Comparison of ENCODE assay signal across 8 cellular contexts in the genomic region with DNA sequence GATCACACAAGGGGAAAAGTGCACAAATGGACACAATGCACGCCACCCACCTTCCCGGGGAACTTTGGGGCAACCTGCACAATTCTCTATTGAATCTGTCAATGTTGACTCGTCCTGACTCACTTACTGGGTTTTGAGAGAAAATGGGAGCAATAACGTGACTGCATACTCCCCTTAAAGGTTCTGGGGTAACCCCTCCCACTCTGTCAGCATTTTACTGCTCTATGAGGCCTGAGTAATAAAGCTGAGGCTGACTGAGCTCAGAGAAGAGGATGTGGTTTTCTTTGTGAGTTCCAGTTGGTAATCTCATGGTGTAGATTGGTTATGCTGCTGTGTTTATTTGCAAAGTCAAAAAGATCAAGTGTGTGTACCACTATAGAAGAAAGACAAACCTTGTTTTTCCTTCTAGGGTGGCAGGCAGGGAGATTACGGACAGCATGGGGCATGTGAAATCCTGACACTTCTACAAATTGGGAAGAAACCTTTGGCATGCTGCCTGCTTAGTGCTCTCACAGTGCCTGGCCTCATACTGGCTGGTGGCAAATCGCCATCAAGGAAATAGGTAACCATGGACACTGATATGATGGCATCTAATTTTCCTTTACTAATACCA. TPM values are rescaled to one million over a fixed set of nuclear protein-coding genes. Genes with fewer than 3 reads are reported as not detected.
A peak's percentile ranks its signal among the peaks of the same experiment; 100 is the strongest.
DNase-seq lines count a peak whose midpoint lies in the region; ATAC-seq and TF ChIP-seq lines count a peak whose summit lies in the region.

No MANE protein-coding gene starts in this region.

- no peaks in the 10 kb centered on the region for H3K9me3 Mint-ChIP-seq in activated CD8-positive, alpha-beta T cell treated with anti-CD3 and anti-CD28 coated beads, Interleukin-2, amount 10 ng/mL, durations not matched to agents 7 days and 5 days (ENCODE audit: insufficient read depth)

- peaks cover 65% of the 10 kb centered on the region for H3K4me1 Mint-ChIP-seq in activated CD8-positive, alpha-beta T cell treated with anti-CD3 and anti-CD28 coated beads, Interleukin-2, amount 10 ng/mL, durations not matched to agents 7 days and 5 days (ENCODE audit: low read depth)

- H3K27me3 ChIP-seq in HAP-1 (ENCODE audit: low read depth) = no peaks in the 10 kb centered on the region

- peak; percentile 93 for ATAC-seq in GM18519 (IDR thresholded peaks at IDR 0.05; ENCODE audit: low FRiP score, unreplicated experiment)
- peak; percentile 93 for ATAC-seq in HG02678 (IDR thresholded peaks at IDR 0.05; ENCODE audit: unreplicated experiment)
- ATAC-seq in activated CD8-positive, alpha-beta T cell treated with anti-CD3 and anti-CD28 coated beads, Interleukin-2, amount 10 ng/mL, durations not matched to agents 7 days and 5 days = peak; percentile 95

- H3K36me3 Mint-ChIP-seq in activated CD8-positive, alpha-beta T cell treated with anti-CD3 and anti-CD28 coated beads, Interleukin-2, amount 10 ng/mL, durations not matched to agents 7 days and 5 days (ENCODE audit: low read depth) = peaks cover 49% of the 10 kb centered on the region

- H3K9me3 ChIP-seq in HAP-1 = no peaks in the 10 kb centered on the region

- no peaks in the 10 kb centered on the region for H3K4me1 ChIP-seq in HAP-1

- peak overlapping the region; percentile 93 for H3K27ac Mint-ChIP-seq in activated CD8-positive, alpha-beta T cell treated with anti-CD3 and anti-CD28 coated beads, Interleukin-2, amount 10 ng/mL, durations not matched to agents 7 days and 5 days

- POLR2A ChIA-PET in activated CD8-positive, alpha-beta T cell treated with anti-CD3 and anti-CD28 coated beads, Interleukin-2, amount 10 ng/mL, durations not matched to agents 7 days and 5 days (lab: Charles Lee) = interaction anchor here (0.7 to 5.3 kb wide), 18 partner anchors 9 to 378 kb away, joined by 3 to 57 read pairs (median 4); a partner anchor contains a TSS

- DNase-seq in NCI-H2029 treated with DMSO at 0.1 percent for 48 hours (lab: John Stamatoyannopoulos, UW) (peak; percentile 92), fibroblast of the aortic adventitia (ENCODE audit: low read depth) (peak; percentile 83), mesenteric fat pad (ENCODE audit: low spot score) (no peak), HAP-1 (ENCODE audit: low spot score in 2 of 2) (no peak)
- peak; percentile 83 for DNase-seq in activated CD8-positive, alpha-beta T cell treated with anti-CD3 and anti-CD28 coated beads, Interleukin-2, amount 10 ng/mL, durations not matched to agents 7 days and 5 days
- DNase-seq in stimulated activated CD8-positive, alpha-beta memory T cell treated with anti-CD3 and anti-CD28 coated beads, Interleukin-12 subunit alpha, Interleukin-12 subunit beta, amount 100 ng/mL, for 4 hours (ENCODE audit: low read depth) = peak; percentile 25

- CTCF ChIA-PET in activated CD8-positive, alpha-beta T cell treated with anti-CD3 and anti-CD28 coated beads, Interleukin-2, amount 10 ng/mL, durations not matched to agents 7 days and 5 days (lab: Charles Lee) = interaction anchor here (0.9 to 8.2 kb wide), 18 partner anchors 9 to 373 kb away, joined by 3 to 95 read pairs (median 4); a partner anchor contains a TSS

- no peaks in the 10 kb centered on the region for H3K27me3 Mint-ChIP-seq in activated CD8-positive, alpha-beta T cell treated with anti-CD3 and anti-CD28 coated beads, Interleukin-2, amount 10 ng/mL, durations not matched to agents 7 days and 5 days (ENCODE audit: low read depth)

- no peak for TF ChIP-seq CTCF in fibroblast of the aortic adventitia (IDR thresholded peaks at IDR 0.05; ENCODE audit: insufficient read depth, low read length)

- no peak overlapping the region for H3K4me3 ChIP-seq in fibroblast of the aortic adventitia (ENCODE audit: low read depth, low read length)
- H3K4me3 ChIP-seq in HAP-1 = no peak overlapping the region

- peak overlapping the region; percentile 35 for H3K4me3 Mint-ChIP-seq in activated CD8-positive, alpha-beta T cell treated with anti-CD3 and anti-CD28 coated beads, Interleukin-2, amount 10 ng/mL, durations not matched to agents 7 days and 5 days

- in situ Hi-C loops in HAP-1 (cut with MboI; ENCODE audit: low sequenced_read_pairs) = no loop called here

- H3K36me3 ChIP-seq in HAP-1 (replicated peaks) = peaks cover 10% of the 10 kb centered on the region

RNA-seq across cellular contexts. Expression of a gene that starts 16.1 kb away (rescaled TPM):
- not detected for total RNA-seq in activated CD8-positive, alpha-beta T cell treated with anti-CD3 and anti-CD28 coated beads, Interleukin-2, amount 10 ng/mL, durations not matched to agents 7 days and 5 days
- total RNA-seq in fibroblast of the aortic adventitia (ENCODE audit: low replicate concordance) (0.72 and 70.3 TPM in 2 replicates), mesenteric fat pad (4.2 TPM)

RNA-seq across cellular contexts. Expression of a gene that starts 23.9 kb away (rescaled TPM):
- total RNA-seq in activated CD8-positive, alpha-beta T cell treated with anti-CD3 and anti-CD28 coated beads, Interleukin-2, amount 10 ng/mL, durations not matched to agents 7 days and 5 days = not detected
- total RNA-seq in fibroblast of the aortic adventitia (ENCODE audit: low replicate concordance) = not detected in 2 replicates
- 2.2 TPM for total RNA-seq in mesenteric fat pad

RNA-seq across cellular contexts. Expression of a gene that starts 30.5 kb away (rescaled TPM):
- total RNA-seq in activated CD8-positive, alpha-beta T cell treated with anti-CD3 and anti-CD28 coated beads, Interleukin-2, amount 10 ng/mL, durations not matched to agents 7 days and 5 days = not detected
- total RNA-seq in fibroblast of the aortic adventitia (ENCODE audit: low replicate concordance) (not detected in 2 replicates), mesenteric fat pad (15.0 TPM)

Comparison
In these comparisons a context has a peak if more than half of its experiments do, and no peak if none do; other contexts are left out.
1. DNase-seq: peak in NCI-H2029 treated with DMSO at 0.1 percent for 48 hours (single experiment), activated CD8-positive, alpha-beta T cell treated with anti-CD3 and anti-CD28 coated beads, Interleukin-2, amount 10 ng/mL, durations not matched to agents 7 days and 5 days (single experiment), fibroblast of the aortic adventitia (single experiment) and stimulated activated CD8-positive, alpha-beta memory T cell treated with anti-CD3 and anti-CD28 coated beads, Interleukin-12 subunit alpha, Interleukin-12 subunit beta, amount 100 ng/mL, for 4 hours (single experiment); none in mesenteric fat pad (single experiment) and HAP-1 (0 of 2).
2. RNA of a gene that starts 30.5 kb away (total RNA-seq): 15.0 TPM in mesenteric fat pad (single experiment); not detected in activated CD8-positive, alpha-beta T cell treated with anti-CD3 and anti-CD28 coated beads, Interleukin-2, amount 10 ng/mL, durations not matched to agents 7 days and 5 days and not detected in fibroblast of the aortic adventitia; every median in the first group is over 10 times any median in the second.
3. Peak in every context shown above with its lines, with median percentiles within 50 percentile points of each other: ATAC-seq.